8 cellular contexts compared by ENCODE assay signal in genomic region chr14:60980811-60981625, GRCh38. TPM values are rescaled to one million over a fixed set of nuclear protein-coding genes. Genes with fewer than 3 reads are reported as not detected.
DNase-seq lines count a peak whose midpoint lies in the region; ATAC-seq and TF ChIP-seq lines count a peak whose summit lies in the region.

Gene SLC38A6, plus strand, starts transcription at chr14:60981245. Its CDS starts 33 bp downstream, at chr14:60981278.
Gene TRMT5, minus strand, starts transcription at chr14:60981079. Its CDS starts 106 bp downstream, at chr14:60980973.

- H3K27me3 Mint-ChIP-seq in activated CD4-positive, alpha-beta T cell treated with anti-CD3 and anti-CD28 coated beads for 36 hours, result no peaks in the 10 kb centered on the region

- POLR2A ChIA-PET in activated CD4-positive, alpha-beta T cell treated with anti-CD3 and anti-CD28 coated beads for 36 hours (lab: Charles Lee), result interaction anchor here (0.6 kb wide), 1 partner anchor 63 kb away, joined by 3 read pairs; no protein-coding TSS in a partner anchor

- no peak within 1 kb of the TSS for H3K4me3 Mint-ChIP-seq in activated CD4-positive, alpha-beta T cell treated with anti-CD3 and anti-CD28 coated beads for 36 hours

- TF ChIP-seq CTCF in coronary artery (IDR thresholded peaks at IDR 0.05), result no peak

- H3K36me3 Mint-ChIP-seq in activated CD4-positive, alpha-beta T cell treated with anti-CD3 and anti-CD28 coated beads for 36 hours (ENCODE audit: low read depth), result peaks cover 30% of the 10 kb centered on the region

- no peak within 1 kb of the TSS for H3K27ac ChIP-seq in BLaER1
- H3K27ac ChIP-seq in coronary artery, result peak within 1 kb of the TSS; percentile 83 to 94

- H3K4me1 ChIP-seq in BLaER1, result peaks cover 9% of the 10 kb centered on the region

- no peaks in the 10 kb centered on the region for H4K20me1 ChIP-seq in BLaER1

- peak; percentile 82 for ATAC-seq in HG03442 (IDR thresholded peaks at IDR 0.05; ENCODE audit: unreplicated experiment)
- peak; percentile 89 for ATAC-seq in activated CD4-positive, alpha-beta T cell treated with anti-CD3 and anti-CD28 coated beads for 36 hours

- H3K27me3 ChIP-seq in BLaER1, result peaks cover 17% of the 10 kb centered on the region

- H3K4me2 ChIP-seq in BLaER1, result peak within 1 kb of the TSS; percentile 70

- intact Hi-C loops in activated CD4-positive, alpha-beta T cell treated with anti-CD3 and anti-CD28 coated beads for 36 hours (cut with DNase I, micrococcal nuclease), result loop anchor here (1.0 to 5.0 kb wide), 9 partner anchors 16 to 732 kb away; partner anchors contain the start of genes MNAT1 (in 1 of the 2), PPM1A (in 1 of the 2) and SIX4 (in 1 of the 2)

- DNase-seq in GM19240 (ENCODE audit: insufficient read length, low spot score) (peak; percentile 57), NCI-H510A treated with DMSO at 0.1 percent for 48 hours (lab: John Stamatoyannopoulos, UW) (peak; percentile 89), coronary artery (ENCODE audit: low spot score) (peak; percentile 98), kidney tubule cell (ENCODE audit: low spot score) (peak; percentile 96)
- DNase-seq in activated CD4-positive, alpha-beta T cell treated with anti-CD3 and anti-CD28 coated beads for 36 hours, result peak; percentile 94
- peak; percentile 72 to 85 for DNase-seq in stimulated activated CD4-positive, alpha-beta T cell treated with anti-CD3 and anti-CD28 coated beads, Interleukin-1b, Interleukin-23, amount 100 ng/mL, for 1 hour (ENCODE audit: low read depth in 2 of 2)

- no peaks in the 10 kb centered on the region for H3K9me3 Mint-ChIP-seq in activated CD4-positive, alpha-beta T cell treated with anti-CD3 and anti-CD28 coated beads for 36 hours (ENCODE audit: low read depth)

- H3K9ac ChIP-seq in BLaER1, result peak within 1 kb of the TSS; percentile 62; the same call in 1 of the 2 replicates

- H3K4me3 ChIP-seq in BLaER1 (peak within 1 kb of the TSS; percentile 73), coronary artery (peak within 1 kb of the TSS; percentile 83)

- no peaks in the 10 kb centered on the region for H3K36me3 ChIP-seq in BLaER1

- peaks cover 32% of the 10 kb centered on the region for H3K4me1 Mint-ChIP-seq in activated CD4-positive, alpha-beta T cell treated with anti-CD3 and anti-CD28 coated beads for 36 hours

- H3K9me3 ChIP-seq in BLaER1, result peaks cover 14% of the 10 kb centered on the region

- H3K27ac Mint-ChIP-seq in activated CD4-positive, alpha-beta T cell treated with anti-CD3 and anti-CD28 coated beads for 36 hours, result no peak within 1 kb of the TSS

- CTCF ChIA-PET in activated CD4-positive, alpha-beta T cell treated with anti-CD3 and anti-CD28 coated beads for 36 hours (lab: Charles Lee), result interaction anchor here (0.9 to 1.0 kb wide), 2 partner anchors 48 to 325 kb away, joined by 3 read pairs; no protein-coding TSS in a partner anchor

RNA-seq across cellular contexts. Expression of gene SLC38A6, which starts in this region (rescaled TPM):
- total RNA-seq in activated CD4-positive, alpha-beta T cell treated with anti-CD3 and anti-CD28 coated beads for 36 hours, result 1 to 10 TPM; 4.5 to 5.3 TPM

RNA-seq across cellular contexts. Expression of gene TRMT5, which starts in this region (rescaled TPM):
- total RNA-seq in activated CD4-positive, alpha-beta T cell treated with anti-CD3 and anti-CD28 coated beads for 36 hours, result 10 to 100 TPM; 19.7 to 20.8 TPM
